8 cellular contexts compared by ENCODE assay signal in the genomic region with DNA sequence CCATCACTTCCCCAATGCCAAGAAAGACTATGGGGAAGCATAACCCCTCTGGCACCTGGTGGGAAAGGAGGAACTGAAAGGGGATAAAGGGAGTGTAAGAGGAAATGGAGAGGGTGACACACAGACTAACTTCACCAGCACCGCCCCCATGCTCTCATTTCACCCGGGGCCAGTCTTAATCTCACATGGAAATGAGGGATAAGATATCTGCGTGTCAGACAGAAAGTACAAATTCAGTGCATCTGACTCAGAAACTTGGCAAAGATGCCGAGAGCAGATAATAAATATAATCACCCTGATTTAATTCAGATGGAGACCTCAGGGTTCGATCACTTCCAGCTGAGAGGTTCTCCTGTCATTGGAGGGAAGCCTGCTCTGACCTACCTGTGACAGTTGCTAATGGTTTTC.
DNase-seq lines count a peak whose midpoint lies in the region; ATAC-seq, FAIRE-seq and TF ChIP-seq lines count a peak whose summit lies in the region.

No MANE protein-coding gene starts in this region.

- H3K79me2 ChIP-seq in OCI-LY3 (ENCODE audit: low read length), result no peaks in the 10 kb centered on the region

- no peak overlapping the region for H3K4me3 ChIP-seq in BE2C (ENCODE audit: low read depth, low read length)
- peak overlapping the region; percentile 37 for H3K4me3 ChIP-seq in OCI-LY3 (ENCODE audit: low read length)
- H3K4me3 ChIP-seq in bronchial epithelial cell (ENCODE audit: low read depth, low read length), result no peak overlapping the region
- peak overlapping the region in 1 of 2 experiments; percentile 18 for H3K4me3 ChIP-seq in neutrophil (ENCODE audit: low read depth in 1 of 2, low read length in 1 of 2)

- H3K36me3 ChIP-seq in BE2C (no peaks in the 10 kb centered on the region), OCI-LY3 (replicated peaks; ENCODE audit: low read depth, low read length) (no peaks in the 10 kb centered on the region), bronchial epithelial cell (ENCODE audit: control insufficient read depth, insufficient read depth, low read length) (no peaks in the 10 kb centered on the region), neutrophil (no peaks in the 10 kb centered on the region)

- no peak for FAIRE-seq in bronchial epithelial cell (lab: Jason Lieb, UNC)

- TF ChIP-seq CTCF in BE2C (IDR thresholded peaks at IDR 0.05; ENCODE audit: low read depth, low read length), result no peak
- TF ChIP-seq CTCF in OCI-LY3 (IDR thresholded peaks at IDR 0.05; ENCODE audit: low read depth, low read length), result no peak
- no peak for TF ChIP-seq CTCF in bronchial epithelial cell (IDR thresholded peaks at IDR 0.05; ENCODE audit: insufficient read depth, low read length, severe bottlenecking)
- TF ChIP-seq CTCF in neutrophil (IDR thresholded peaks at IDR 0.05), result peak; percentile 16

- H2AFZ ChIP-seq in OCI-LY3 (ENCODE audit: low read depth, low read length), result no peak overlapping the region

- no peaks in the 10 kb centered on the region for H4K20me1 ChIP-seq in OCI-LY3 (ENCODE audit: insufficient read depth, low read length)

- H3K27ac ChIP-seq in OCI-LY3 (ENCODE audit: low read length), result no peak overlapping the region
- H3K27ac ChIP-seq in neutrophil, result peak overlapping the region; percentile 98

- no peaks in the 10 kb centered on the region for H3K27me3 ChIP-seq in BE2C
- H3K27me3 ChIP-seq in OCI-LY3 (ENCODE audit: low read depth, low read length), result no peaks in the 10 kb centered on the region
- no peaks in the 10 kb centered on the region for H3K27me3 ChIP-seq in bronchial epithelial cell (ENCODE audit: control insufficient read depth, insufficient read depth, low read length)
- H3K27me3 ChIP-seq in neutrophil, result no peaks in the 10 kb centered on the region

- no peaks in the 10 kb centered on the region; the same call in 1 of the 2 replicates for H3K4me1 ChIP-seq in BE2C
- peaks cover 46% of the 10 kb centered on the region for H3K4me1 ChIP-seq in OCI-LY3 (ENCODE audit: low read length)
- peaks cover 95 to 98% of the 10 kb centered on the region in 2 experiments for H3K4me1 ChIP-seq in neutrophil (ENCODE audit: control insufficient read depth in 1 of 2, insufficient read depth in 1 of 2, low read depth in 1 of 2, low read length in 1 of 2)

- no peak for ATAC-seq in GM18861 (IDR thresholded peaks at IDR 0.05; ENCODE audit: unreplicated experiment)

- H3K9me3 ChIP-seq in BE2C (no peaks in the 10 kb centered on the region), OCI-LY3 (ENCODE audit: insufficient read depth, low read length) (no peaks in the 10 kb centered on the region), neutrophil (no peaks in the 10 kb centered on the region)

- H3K4me2 ChIP-seq in OCI-LY3 (ENCODE audit: low read length), result peak overlapping the region; percentile 47

- peak; percentile 8 for DNase-seq in BE2C
- DNase-seq in bronchial epithelial cell (ENCODE audit: low read depth), result peak; percentile 94
- DNase-seq in NCI-H2196 (lab: John Stamatoyannopoulos, UW; ENCODE audit: unreplicated experiment), result no peak
- DNase-seq in SHP77 treated with DMSO at 0.1 percent for 48 hours (lab: John Stamatoyannopoulos, UW), result no peak
- DNase-seq in SHP77 (lab: John Stamatoyannopoulos, UW), result no peak

- 0 out of 2 replicates have a peak overlapping the region, but pooled peaks have one; percentile 5 for H3K9ac ChIP-seq in OCI-LY3 (ENCODE audit: low read length)

Comparison
In these comparisons a context has a peak if more than half of its experiments do, and no peak if none do; other contexts are left out.
1. DNase-seq: peak in BE2C (single experiment) and bronchial epithelial cell (single experiment); none in NCI-H2196 (single experiment), SHP77 treated with DMSO at 0.1 percent for 48 hours (single experiment) and SHP77 (0 of 2).